ENCODE assay signal across 11 cellular contexts in the genomic region with DNA sequence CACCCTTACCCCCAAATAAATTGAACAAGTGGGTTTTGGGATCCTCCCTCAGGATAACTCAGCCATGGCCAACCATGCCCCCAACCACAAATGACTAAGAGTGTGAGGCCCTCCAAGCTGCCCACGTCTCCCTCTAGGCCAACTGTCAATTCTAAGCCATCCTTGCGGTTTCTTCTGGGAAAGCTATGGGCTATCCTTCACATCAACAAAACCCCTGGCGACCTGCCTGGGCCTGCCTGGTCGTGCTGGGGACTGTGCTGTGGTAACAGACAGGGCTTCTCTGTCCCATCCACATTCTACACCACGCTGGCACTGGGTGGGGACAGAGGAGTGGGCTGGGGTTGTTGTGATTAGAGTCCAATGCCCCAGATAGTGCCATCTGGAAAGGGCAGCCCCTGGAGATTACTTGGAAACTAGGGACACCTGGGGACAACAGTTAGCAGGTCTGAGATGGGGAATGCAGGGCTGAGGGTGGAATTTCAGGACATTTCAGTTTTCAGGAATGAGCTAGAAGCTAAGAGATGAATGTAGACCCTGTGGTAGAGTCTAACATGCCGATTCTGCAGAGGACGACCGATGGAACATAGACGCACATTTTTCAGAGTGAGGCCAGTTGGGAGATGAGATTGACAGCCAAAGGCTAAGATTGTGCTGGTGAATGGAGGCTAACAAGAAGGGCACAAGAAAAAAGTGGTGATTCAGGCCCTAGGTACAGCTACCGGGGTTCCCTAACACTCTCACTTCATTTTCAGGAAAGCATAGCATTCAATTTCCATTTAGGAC.
DNase-seq lines count a peak whose midpoint lies in the region; ATAC-seq, FAIRE-seq and TF ChIP-seq lines count a peak whose summit lies in the region.
"Had no signal": no experiment of that assay in that cellular context is flagged by ENCODE, and none has a peak within 500 bp of the region (broad histone marks: within the 10 kb centered on the region; RNA-seq: fewer than 3 reads in every experiment).

No MANE protein-coding gene starts in this region.

- TF ChIP-seq EP300 in HepG2 (IDR thresholded peaks at IDR 0.05; ENCODE audit: low read depth in 2 of 2, low read length in 2 of 2) (no peak), HepG2 (CRISPR knock-in tag; IDR thresholded peaks at IDR 0.05; ENCODE audit: borderline replicate concordance) (no peak), sigmoid colon (IDR thresholded peaks at IDR 0.05) (no peak)

- H3K36me3 ChIP-seq in ACC112 (ENCODE audit: insufficient read depth, low read length) (no peaks in the 10 kb centered on the region), HCT116 (ENCODE audit: control insufficient read depth in 1 of 2, insufficient read depth in 2 of 2, low read length in 2 of 2) (no peaks in the 10 kb centered on the region), SJSA1 (no peaks in the 10 kb centered on the region), HepG2 (replicated peaks in 1 of 2; ENCODE audit: control insufficient read depth in 1 of 2, insufficient read depth in 2 of 2, low read length in 2 of 2) (no peaks in the 10 kb centered on the region), sigmoid colon (no peaks in the 10 kb centered on the region)

- DNase-seq in HCT116 (ENCODE audit: low read depth, low spot score) (no peak), SJSA1 (ENCODE audit: low read depth in 1 of 2, low spot score in 2 of 2) (peak in 1 of 2 experiments; percentile 71), HepG2 (ENCODE audit: low spot score) (peak; percentile 48), CD1c-positive myeloid dendritic cell (ENCODE audit: extremely low spot score) (no peak), sigmoid colon (no peak), DMS153 treated with DMSO at 0.1 percent for 48 hours (lab: John Stamatoyannopoulos, UW; ENCODE audit: unreplicated experiment) (no peak)
- DNase-seq: activated CD8-positive, alpha-beta memory T cell treated with anti-CD3 and anti-CD28 coated beads, Interleukin-2, amount 50 U/mL, for 48 hours; aorta; stimulated activated naive CD8-positive, alpha-beta T cell treated with anti-CD3 and anti-CD28 coated beads, Interleukin-15, Interleukin-2, amounts not matched to agents 100 U/mL and 50 U/mL, for 24 hours had no signal

- peaks cover 9% of the 10 kb centered on the region for H3K27me3 ChIP-seq in ACC112 (ENCODE audit: insufficient read depth, low read length)
- no peaks in the 10 kb centered on the region for H3K27me3 ChIP-seq in HCT116 (ENCODE audit: insufficient read depth, low read length)
- H3K27me3 ChIP-seq in SJSA1 (replicated peaks), result no peaks in the 10 kb centered on the region
- H3K27me3 ChIP-seq in HepG2 (ENCODE audit: control insufficient read depth in 1 of 2, insufficient read depth in 2 of 2, low read length in 2 of 2), result no peaks in the 10 kb centered on the region
- H3K27me3 ChIP-seq in sigmoid colon, result no peaks in the 10 kb centered on the region

- H3K9me3 ChIP-seq in HCT116 (ENCODE audit: control insufficient read depth in 1 of 2, insufficient read depth in 1 of 2, low read depth in 1 of 2, low read length in 2 of 2), result no peaks in the 10 kb centered on the region
- H3K9me3 ChIP-seq in SJSA1 (replicated peaks), result no peaks in the 10 kb centered on the region
- no peaks in the 10 kb centered on the region for H3K9me3 ChIP-seq in HepG2 (ENCODE audit: low read length)
- H3K9me3 ChIP-seq in sigmoid colon, result no peaks in the 10 kb centered on the region

- TF ChIP-seq CTCF in HCT116 (IDR thresholded peaks at IDR 0.05 in 2 of 3, conservative IDR thresholded peaks at IDR 0.05 in 1 of 3; ENCODE audit: borderline replicate concordance in 1 of 3, insufficient read depth in 1 of 3, low read depth in 2 of 3, low read length in 2 of 3) (no peak), HepG2 (CRISPR knock-in tag; IDR thresholded peaks at IDR 0.05) (no peak), sigmoid colon (IDR thresholded peaks at IDR 0.05) (no peak)

- H3K9me2 ChIP-seq in HCT116 (ENCODE audit: insufficient read depth), result no peaks in the 10 kb centered on the region

- FAIRE-seq in HepG2 (lab: Jason Lieb, UNC), result no peak

- CTCF ChIA-PET in HCT116 (lab: Charles Lee), result no interaction called here
- CTCF ChIA-PET in HepG2 (lab: Yijun Ruan, JAX; ENCODE audit: low intra/inter-chr PET ratio, low total read pairs), result no interaction called here

- ATAC-seq in HCT116, result peak; percentile 41
- ATAC-seq in HepG2, result peak; percentile 55
- no peak for ATAC-seq in GM19351 (IDR thresholded peaks at IDR 0.05; ENCODE audit: unreplicated experiment)

- no peak overlapping the region for H2AFZ ChIP-seq in ACC112 (ENCODE audit: low read length, unreplicated experiment)
- peak overlapping the region; percentile 39 for H2AFZ ChIP-seq in HCT116 (ENCODE audit: low read depth, low read length, poor library complexity, severe bottlenecking)
- H2AFZ ChIP-seq in HepG2 (ENCODE audit: low read length), result no peak overlapping the region

- H4K20me1 ChIP-seq in HCT116 (ENCODE audit: insufficient read depth) (no peaks in the 10 kb centered on the region), HepG2 (ENCODE audit: insufficient read depth, low read length) (no peaks in the 10 kb centered on the region)

- H3K79me2 ChIP-seq in ACC112 (ENCODE audit: control insufficient read depth, insufficient read depth, low read length, unreplicated experiment) (no peaks in the 10 kb centered on the region), HCT116 (ENCODE audit: insufficient read depth, low read length) (no peaks in the 10 kb centered on the region), HepG2 (ENCODE audit: insufficient read depth, low read length) (no peaks in the 10 kb centered on the region)

- BruUV-seq in HCT116 (replicated peaks; lab: Mats Ljungman, UMichigan) (no TSS peak), HepG2 (replicated peaks; lab: Mats Ljungman, UMichigan) (TSS peak; percentile 93)

- RAD21 ChIA-PET in HCT116 (lab: Charles Lee; ENCODE audit: low non-redundant PET in 1 of 2, low total read pairs in 2 of 2, uncharacterized antibody in 2 of 2, unreplicated experiment in 2 of 2), result no interaction called here

- H3K4me3 ChIP-seq in ACC112 (ENCODE audit: low read depth, low read length) (no peak overlapping the region), HCT116 (replicated peaks in 1 of 2; ENCODE audit: low read depth in 1 of 2, low read length in 2 of 2) (no peak overlapping the region), SJSA1 (no peak overlapping the region), HepG2 (replicated peaks in 1 of 3; ENCODE audit: insufficient read depth in 1 of 3, low read depth in 2 of 3, low read length in 3 of 3) (peak overlapping the region in 1 of 3 experiments; percentile 53; a peak in 2 of 6 replicates), sigmoid colon (no peak overlapping the region)

- POLR2A ChIA-PET in HCT116 (lab: Charles Lee) (interaction anchor here (1.1 kb wide), 1 partner anchor 23 kb away, joined by 3 read pairs; no protein-coding TSS in a partner anchor), HepG2 (lab: Yijun Ruan, JAX) (interaction anchor here (0.9 to 3.1 kb wide), 12 partner anchors 11 to 177 kb away, joined by 3 to 25 read pairs (median 4); partner anchors contain the start of gene RASSF10)

- intact Hi-C loops in HCT116 (cut with micrococcal nuclease), result no loop called here
- intact Hi-C loops in HepG2 (cut with micrococcal nuclease; ENCODE audit: unreplicated experiment), result loop anchor here (2.0 to 10.0 kb wide), 3 partner anchors 26 to 128 kb away; no protein-coding TSS in a partner anchor
- intact Hi-C loops in sigmoid colon (cut with DNase I), result no loop called here

- H3K27ac ChIP-seq in ACC112 (ENCODE audit: low read depth, low read length) (peak overlapping the region; percentile 49; the same call in 1 of the 2 replicates), HCT116 (ENCODE audit: low read depth, low read length) (peak overlapping the region; percentile 34), SJSA1 (0 out of 2 replicates have a peak overlapping the region, but pooled peaks have one; percentile 1), HepG2 (ENCODE audit: extremely low read length, insufficient read depth, low read length) (peak overlapping the region; percentile 99), sigmoid colon (no peak overlapping the region)

- H3K4me2 ChIP-seq in HCT116 (ENCODE audit: low read length) (peak overlapping the region; percentile 59), HepG2 (ENCODE audit: low read depth, low read length) (peak overlapping the region; percentile 73)

- in situ Hi-C loops in HepG2 (cut with HindIII; ENCODE audit: extremely low pct_ligation_motif_present, low pct_unique_long_range_greater_than_20kb), result no loop called here

- 58% methylated on average over 9 of the region's 10 CpGs for WGBS in HepG2 (ENCODE audit: low lambda C conversion rate)
- WGBS in sigmoid colon, 2 donors, result 68 to 81% methylated on average over 10 of the region's 10 CpGs

- no peak for TF ChIP-seq RAD21 in HCT116 (IDR thresholded peaks at IDR 0.05; ENCODE audit: low read depth)
- no peak; the same call in 1 of the 2 replicates for TF ChIP-seq RAD21 in HepG2 (CRISPR knock-in tag; IDR thresholded peaks at IDR 0.05)

- H3K4me1 ChIP-seq in ACC112 (ENCODE audit: control insufficient read depth, insufficient read depth, low read length, unreplicated experiment), result peaks cover 26% of the 10 kb centered on the region
- H3K4me1 ChIP-seq in HCT116 (ENCODE audit: control insufficient read depth in 1 of 2, insufficient read depth in 2 of 2, low read length in 2 of 2), result peaks cover 23 to 51% of the 10 kb centered on the region in 2 experiments
- peaks cover 28% of the 10 kb centered on the region for H3K4me1 ChIP-seq in SJSA1 (replicated peaks)
- H3K4me1 ChIP-seq in HepG2 (ENCODE audit: insufficient read depth, low read length), result peaks cover 91% of the 10 kb centered on the region
- H3K4me1 ChIP-seq in sigmoid colon, result no peaks in the 10 kb centered on the region

- H3K9ac ChIP-seq in HCT116 (ENCODE audit: low read length) (0 out of 2 replicates have a peak overlapping the region, but pooled peaks have one; percentile 12), HepG2 (ENCODE audit: insufficient read depth, low read depth, low read length) (peak overlapping the region; percentile 93)

- no peak for TF ChIP-seq POLR2A in HCT116 (IDR thresholded peaks at IDR 0.05; ENCODE audit: borderline replicate concordance, extremely low read depth, insufficient read depth, insufficient read length)
- TF ChIP-seq POLR2A in HepG2 (IDR thresholded peaks at IDR 0.05; ENCODE audit: insufficient read depth in 1 of 2, low read depth in 2 of 2, low read length in 2 of 2), result no peak
- no peak for TF ChIP-seq POLR2A in sigmoid colon (IDR thresholded peaks at IDR 0.05)

TF ChIP-seq in HCT116, 20 proteins besides CTCF, POLR2A, EP300 and RAD21 (continues in another document):
- TF ChIP-seq YY1 (IDR thresholded peaks at IDR 0.05; ENCODE audit: extremely low read depth, insufficient replicate concordance, low read depth, low read length) (no peak), CEBPB (IDR thresholded peaks at IDR 0.05; ENCODE audit: low read depth) (no peak), CBX3 (IDR thresholded peaks at IDR 0.05; ENCODE audit: low read depth) (no peak)

Comparison
In these comparisons a context has a peak if more than half of its experiments do, and no peak if none do; other contexts are left out.
1. H3K27ac ChIP-seq: peak in ACC112 (single experiment), HCT116 (single experiment), SJSA1 (single experiment) and HepG2 (single experiment); none in sigmoid colon (0 of 4).